ENCODE assay signal across 25 cellular contexts in genomic region chr5:57539281-57539701, GRCh38. TPM values are rescaled to one million over a fixed set of nuclear protein-coding genes. Genes with fewer than 3 reads are reported as not detected.
DNase-seq lines count a peak whose midpoint lies in the region; ATAC-seq and TF ChIP-seq lines count a peak whose summit lies in the region.
"Had no signal": no experiment of that assay in that cellular context is flagged by ENCODE, and none has a peak within 500 bp of the region (broad histone marks: within the 10 kb centered on the region; RNA-seq: fewer than 3 reads in every experiment).

No MANE protein-coding gene starts in this region.

- H3K9me3 Mint-ChIP-seq in type B pancreatic cell = no peaks in the 10 kb centered on the region
- no peaks in the 10 kb centered on the region for H3K9me3 Mint-ChIP-seq in stimulated activated naive B cell treated with anti-CD40 and anti-IgM and Interleukin-4, amounts not matched to agents 10 μg/mL and 1 μg/mL and 100 μg/mL, for 72 hours
- H3K9me3 Mint-ChIP-seq: T-cell had no signal

- no peaks in the 10 kb centered on the region for H3K36me3 Mint-ChIP-seq in type B pancreatic cell
- H3K36me3 Mint-ChIP-seq in stimulated activated naive B cell treated with anti-CD40 and anti-IgM and Interleukin-4, amounts not matched to agents 10 μg/mL and 1 μg/mL and 100 μg/mL, for 72 hours = no peaks in the 10 kb centered on the region
- H3K36me3 Mint-ChIP-seq: T-cell had no signal

- DNase-seq in EL (peak; percentile 62), RPMI7951 (ENCODE audit: low read depth) (peak; percentile 92), fibroblast of mammary gland (ENCODE audit: low read depth) (peak; percentile 67), type B pancreatic cell (ENCODE audit: extremely low spot score, unreplicated experiment) (no peak), GM13976 (ENCODE audit: low spot score) (no peak)
- DNase-seq in stimulated activated naive B cell treated with anti-CD40 and anti-IgM and Interleukin-4, amounts not matched to agents 10 μg/mL and 1 μg/mL and 100 μg/mL, for 72 hours = no peak
- DNase-seq: activated CD4-positive, alpha-beta T cell treated with anti-CD3 and anti-CD28 coated beads, Interleukin-2, amount 50 U/mL, for 1 hour; activated CD8-positive, alpha-beta memory T cell treated with anti-CD3 and anti-CD28 coated beads, Interleukin-2, amount 50 U/mL, for 4 hours; activated effector memory CD4-positive, alpha-beta T cell treated with anti-CD3 and anti-CD28 coated beads, Interleukin-2, amount 50 U/mL, for 16 hours; amniotic stem cell; Calu3; effector memory CD4-positive, alpha-beta T cell; esophagus squamous epithelium; hippocampal formation; lower lobe of right lung; NCI-H1092; NCI-H2081; T-cell; testis had no signal

- peaks cover 31% of the 10 kb centered on the region for H3K4me1 Mint-ChIP-seq in type B pancreatic cell (ENCODE audit: unreplicated experiment)
- peaks cover 0 to 2% of the 10 kb centered on the region in 2 donors for H3K4me1 Mint-ChIP-seq in stimulated activated naive B cell treated with anti-CD40 and anti-IgM and Interleukin-4, amounts not matched to agents 10 μg/mL and 1 μg/mL and 100 μg/mL, for 72 hours
- H3K4me1 Mint-ChIP-seq: T-cell had no signal

- TF ChIP-seq CTCF in fibroblast of mammary gland (conservative IDR thresholded peaks at IDR 0.05; ENCODE audit: control insufficient read depth, insufficient read depth, low read depth, low read length) = no peak
- no peak for TF ChIP-seq CTCF in type B pancreatic cell (conservative IDR thresholded peaks at IDR 0.05)
- TF ChIP-seq CTCF in GM13976 (IDR thresholded peaks at IDR 0.05; ENCODE audit: borderline replicate concordance, control extremely low read depth, extremely low read depth, insufficient read depth, missing control alignments) = no peak

- in situ Hi-C loops in GM13976 (cut with MboI; ENCODE audit: low sequenced_read_pairs, unreplicated experiment) = no loop called here

- H3K4me3 ChIP-seq in fibroblast of mammary gland (ENCODE audit: control insufficient read depth, low read depth, low read length) = no peak overlapping the region
- H3K4me3 ChIP-seq: BLaER1 treated with 17β-estradiol and CSF1 and Interleukin-3, amounts not matched to agents 10 nM and 100 nM; esophagus squamous epithelium; lower lobe of right lung; right atrium auricular region; testis had no signal

- no peaks in the 10 kb centered on the region for H3K27me3 Mint-ChIP-seq in type B pancreatic cell
- H3K27me3 Mint-ChIP-seq in stimulated activated naive B cell treated with anti-CD40 and anti-IgM and Interleukin-4, amounts not matched to agents 10 μg/mL and 1 μg/mL and 100 μg/mL, for 72 hours = no peaks in the 10 kb centered on the region

- peak overlapping the region; percentile 53 for H3K4me3 Mint-ChIP-seq in type B pancreatic cell
- no peak overlapping the region for H3K4me3 Mint-ChIP-seq in stimulated activated naive B cell treated with anti-CD40 and anti-IgM and Interleukin-4, amounts not matched to agents 10 μg/mL and 1 μg/mL and 100 μg/mL, for 72 hours
- H3K4me3 Mint-ChIP-seq: T-cell had no signal

- ATAC-seq in stimulated activated naive B cell treated with anti-CD40 and anti-IgM and Interleukin-4, amounts not matched to agents 10 μg/mL and 1 μg/mL and 100 μg/mL, for 72 hours (replicated peaks) = no peak
- no peak for ATAC-seq in HG03139 (IDR thresholded peaks at IDR 0.05; ENCODE audit: unreplicated experiment)
- ATAC-seq: HCT116, lower lobe of right lung, T-cell had no signal

- H3K27ac Mint-ChIP-seq in type B pancreatic cell = peak overlapping the region; percentile 32
- H3K27ac Mint-ChIP-seq in stimulated activated naive B cell treated with anti-CD40 and anti-IgM and Interleukin-4, amounts not matched to agents 10 μg/mL and 1 μg/mL and 100 μg/mL, for 72 hours = no peak overlapping the region
- H3K27ac Mint-ChIP-seq: T-cell had no signal

RNA-seq across cellular contexts. Expression of gene ACTBL2, which starts 56.7 kb away (rescaled TPM):
- 0.10 and 0.24 TPM in 2 replicates for total RNA-seq in RPMI7951 (2014; rRNA removed; shearing (Covaris generic))
- not detected in 2 replicates for total RNA-seq in type B pancreatic cell (ENCODE audit: low replicate concordance)
- total RNA-seq: esophagus squamous epithelium, lower lobe of right lung, NCI-H460, osteocyte, T-cell had no signal

Comparison
In these comparisons a context has a peak if more than half of its experiments do, and no peak if none do; other contexts are left out.
1. DNase-seq: peak in EL (single experiment), RPMI7951 (single experiment) and fibroblast of mammary gland (single experiment); none in type B pancreatic cell (single experiment), GM13976 (single experiment) and stimulated activated naive B cell treated with anti-CD40 and anti-IgM and Interleukin-4, amounts not matched to agents 10 μg/mL and 1 μg/mL and 100 μg/mL, for 72 hours (single experiment).